12 cellular contexts compared by ENCODE assay signal in genomic region chr12:110253176-110253575, GRCh38. TPM values are rescaled to one million over a fixed set of nuclear protein-coding genes. Genes with fewer than 3 reads are reported as not detected.
DNase-seq lines count a peak whose midpoint lies in the region; TF ChIP-seq lines count a peak whose summit lies in the region.
"Had no signal": no experiment of that assay in that cellular context is flagged by ENCODE, and none has a peak within 500 bp of the region (broad histone marks: within the 10 kb centered on the region; RNA-seq: fewer than 3 reads in every experiment).

No MANE protein-coding gene starts in this region.

- peak overlapping the region; percentile 79 for H3K27ac Mint-ChIP-seq in mesothelial cell of epicardium
- H3K27ac Mint-ChIP-seq: activated CD4-positive, alpha-beta T cell treated with anti-CD3 and anti-CD28 coated beads, Interleukin-2, amount 10 ng/mL, durations not matched to agents 24 days and 14 days; activated naive CD4-positive, alpha-beta T cell treated with anti-CD3 and anti-CD28 coated beads for 36 hours had no signal

- H3K9me3 Mint-ChIP-seq in mesothelial cell of epicardium = no peaks in the 10 kb centered on the region
- H3K9me3 Mint-ChIP-seq: activated CD4-positive, alpha-beta T cell treated with anti-CD3 and anti-CD28 coated beads, Interleukin-2, amount 10 ng/mL, durations not matched to agents 24 days and 14 days; activated naive CD4-positive, alpha-beta T cell treated with anti-CD3 and anti-CD28 coated beads for 36 hours had no signal

- H3K27me3 Mint-ChIP-seq in mesothelial cell of epicardium (ENCODE audit: low read depth) = no peaks in the 10 kb centered on the region
- H3K27me3 Mint-ChIP-seq: activated CD4-positive, alpha-beta T cell treated with anti-CD3 and anti-CD28 coated beads, Interleukin-2, amount 10 ng/mL, durations not matched to agents 24 days and 14 days had no signal

- H3K36me3 ChIP-seq in testis (ENCODE audit: low read depth, missing control alignments) = no peaks in the 10 kb centered on the region

- CTCF ChIA-PET in RWPE1 (lab: Yijun Ruan, JAX) = interaction anchor here (0.7 kb wide), 1 partner anchor 70 kb away, joined by 3 read pairs; no protein-coding TSS in a partner anchor

- H3K4me1 ChIP-seq in testis = peaks cover 24% of the 10 kb centered on the region

- H3K9me3 ChIP-seq in testis = no peaks in the 10 kb centered on the region

- H3K4me3 ChIP-seq in fibroblast of mammary gland (ENCODE audit: control insufficient read depth, low read depth, low read length) = no peak overlapping the region
- H3K4me3 ChIP-seq in testis = no peak overlapping the region

- DNase-seq in RWPE1 (ENCODE audit: low spot score) (no peak), fibroblast of mammary gland (ENCODE audit: low read depth) (peak; percentile 64), mesothelial cell of epicardium (ENCODE audit: low spot score in 2 of 2, unreplicated experiment in 2 of 2) (no peak), testis (peak; percentile 72), NCI-H345 (lab: John Stamatoyannopoulos, UW) (no peak), NOMO-1 treated with DMSO at 0.1 percent for 48 hours (lab: John Stamatoyannopoulos, UW; ENCODE audit: unreplicated experiment) (no peak), NAMALWA (ENCODE audit: low spot score) (no peak), NCI-H1436 treated with DMSO at 0.1 percent for 48 hours (lab: John Stamatoyannopoulos, UW) (no peak)
- DNase-seq: activated CD4-positive, alpha-beta T cell treated with anti-CD3 and anti-CD28 coated beads, Interleukin-2, amount 10 ng/mL, durations not matched to agents 24 days and 14 days; activated naive CD4-positive, alpha-beta T cell treated with anti-CD3 and anti-CD28 coated beads for 36 hours; retina; SIG-M5 had no signal

- POLR2A ChIA-PET in RWPE1 (lab: Yijun Ruan, JAX; ENCODE audit: low non-redundant PET) = no interaction called here

- H3K27ac ChIP-seq in RWPE1 = peak overlapping the region; percentile 55
- H3K27ac ChIP-seq in testis = peak overlapping the region; percentile 63 to 82

- WGBS in testis, 2 donors = 22 to 44% methylated on average over 9 of the region's 9 CpGs

- TF ChIP-seq CTCF in RWPE1 (conservative IDR thresholded peaks at IDR 0.05; ENCODE audit: low read depth) (no peak), fibroblast of mammary gland (conservative IDR thresholded peaks at IDR 0.05; ENCODE audit: control insufficient read depth, insufficient read depth, low read depth, low read length) (no peak), mesothelial cell of epicardium (IDR thresholded peaks at IDR 0.05; ENCODE audit: unreplicated experiment) (no peak), testis (IDR thresholded peaks at IDR 0.05) (no peak)

- no peak for TF ChIP-seq POLR2A in testis (IDR thresholded peaks at IDR 0.05)

- peaks cover 34% of the 10 kb centered on the region for H3K4me1 Mint-ChIP-seq in mesothelial cell of epicardium
- H3K4me1 Mint-ChIP-seq: activated CD4-positive, alpha-beta T cell treated with anti-CD3 and anti-CD28 coated beads, Interleukin-2, amount 10 ng/mL, durations not matched to agents 24 days and 14 days had no signal

- no peaks in the 10 kb centered on the region for H3K36me3 Mint-ChIP-seq in mesothelial cell of epicardium

- no peak overlapping the region for H3K4me3 Mint-ChIP-seq in mesothelial cell of epicardium
- H3K4me3 Mint-ChIP-seq: activated CD4-positive, alpha-beta T cell treated with anti-CD3 and anti-CD28 coated beads, Interleukin-2, amount 10 ng/mL, durations not matched to agents 24 days and 14 days; activated naive CD4-positive, alpha-beta T cell treated with anti-CD3 and anti-CD28 coated beads for 36 hours had no signal

- intact Hi-C loops in testis (cut with DNase I; ENCODE audit: low total_unique reads) = no loop called here

- no peaks in the 10 kb centered on the region for H3K27me3 ChIP-seq in testis

RNA-seq across cellular contexts. Expression of gene ATP2A2, which starts 27.9 kb away (rescaled TPM):
- total RNA-seq in mesothelial cell of epicardium (179 to 186 TPM (median 182 TPM) in 3 replicates), testis (100 to 1,000 TPM; 205 to 226 TPM)
- 291 TPM for polyA plus RNA-seq in testis (ENCODE audit: insufficient read depth, low read depth, low replicate concordance)

Comparison
In these comparisons a context has a peak if more than half of its experiments do, and no peak if none do; other contexts are left out.
1. DNase-seq: peak in fibroblast of mammary gland (single experiment) and testis (single experiment); none in RWPE1 (single experiment), mesothelial cell of epicardium (0 of 2), NCI-H345 (single experiment), NOMO-1 treated with DMSO at 0.1 percent for 48 hours (single experiment), NAMALWA (single experiment) and NCI-H1436 treated with DMSO at 0.1 percent for 48 hours (single experiment).